ENCODE assay signal across 20 cellular contexts in the genomic region with DNA sequence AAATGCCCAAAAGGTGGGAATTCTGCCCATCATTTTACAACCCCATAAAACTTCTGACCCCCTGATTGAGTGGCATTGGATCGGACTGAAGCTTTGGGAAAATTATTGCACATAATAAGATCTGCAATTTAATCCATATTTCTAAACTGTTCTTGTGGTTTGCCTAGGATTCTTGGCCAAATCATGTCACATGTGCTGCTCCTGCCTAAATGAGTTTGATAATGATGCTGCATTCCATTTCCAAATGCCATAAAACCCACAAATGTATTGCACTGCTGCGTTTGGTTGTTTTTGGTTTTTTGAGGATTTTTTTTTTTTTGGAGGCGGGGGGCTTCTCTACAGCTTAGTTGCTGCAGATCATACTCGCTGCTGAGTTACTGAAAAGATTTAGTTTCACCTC.
A peak's percentile ranks its signal among the peaks of the same experiment; 100 is the strongest.
DNase-seq lines count a peak whose midpoint lies in the region; ATAC-seq and TF ChIP-seq lines count a peak whose summit lies in the region.
"Had no signal": no experiment of that assay in that cellular context is flagged by ENCODE, and none has a peak within 500 bp of the region (broad histone marks: within the 10 kb centered on the region; RNA-seq: fewer than 3 reads in every experiment).

No MANE protein-coding gene starts in this region.

- in situ Hi-C loops in astrocyte of the cerebellum (cut with HindIII; ENCODE audit: low sequenced_read_pairs) = no loop called here
- in situ Hi-C loops in HAP-1 (cut with MboI; ENCODE audit: low sequenced_read_pairs) = no loop called here

- peak; percentile 36 for DNase-seq in AG20443 (ENCODE audit: low spot score)
- peak; percentile 18 for DNase-seq in astrocyte of the cerebellum (ENCODE audit: low read depth)
- peak; percentile 75 for DNase-seq in fibroblast of peridontal ligament (ENCODE audit: extremely low read depth)
- no peak for DNase-seq in T-helper 17 cell
- no peak for DNase-seq in activated T-cell treated with anti-CD3 and anti-CD28 coated beads, Interleukin-2, amount 50 U/mL, for 1 hour
- DNase-seq in HAP-1 (ENCODE audit: low spot score in 2 of 2) = no peak
- DNase-seq: ACHN; BE2C; C1 segment of cervical spinal cord; CD4-positive, CD25-positive, alpha-beta regulatory T cell; CD8-positive, alpha-beta memory T cell; COR-L47; DMS 273 treated with DMSO at 0.1 percent for 48 hours; DMS53; DND-41; EL; H9; KBM-7 had no signal

- no peaks in the 10 kb centered on the region for H3K36me3 Mint-ChIP-seq in T-helper 17 cell (ENCODE audit: low read depth)
- H3K36me3 Mint-ChIP-seq: CD4-positive, CD25-positive, alpha-beta regulatory T cell; CD8-positive, alpha-beta memory T cell; IgD-negative memory B cell had no signal

- no peak overlapping the region for H3K4me3 Mint-ChIP-seq in T-helper 17 cell
- H3K4me3 Mint-ChIP-seq: CD4-positive, CD25-positive, alpha-beta regulatory T cell; CD8-positive, alpha-beta memory T cell; H9; IgD-negative memory B cell had no signal

- no peak for ATAC-seq in T-helper 17 cell
- ATAC-seq: HepG2 had no signal

- H3K36me3 ChIP-seq in HAP-1 (replicated peaks) = no peaks in the 10 kb centered on the region
- H3K36me3 ChIP-seq: BE2C had no signal

- no peaks in the 10 kb centered on the region for H3K4me1 ChIP-seq in HAP-1
- H3K4me1 ChIP-seq: BE2C had no signal

- no peak for TF ChIP-seq CTCF in astrocyte of the cerebellum (IDR thresholded peaks at IDR 0.05; ENCODE audit: low read depth, low read length, missing control alignments)

- peaks cover 8% of the 10 kb centered on the region for H3K27me3 Mint-ChIP-seq in T-helper 17 cell
- H3K27me3 Mint-ChIP-seq: IgD-negative memory B cell had no signal

- H3K27me3 ChIP-seq in HAP-1 (ENCODE audit: low read depth) = no peaks in the 10 kb centered on the region
- H3K27me3 ChIP-seq: BE2C had no signal

- H3K4me1 Mint-ChIP-seq in T-helper 17 cell = peaks cover 10% of the 10 kb centered on the region
- H3K4me1 Mint-ChIP-seq: H9 had no signal

- no peak overlapping the region for H3K4me3 ChIP-seq in astrocyte of the cerebellum (ENCODE audit: low read depth, low read length)
- no peak overlapping the region for H3K4me3 ChIP-seq in HAP-1

- H3K9me3 ChIP-seq in T-helper 17 cell (ENCODE audit: control insufficient read depth, low read length, poor library complexity, severe bottlenecking) (no peaks in the 10 kb centered on the region), HAP-1 (no peaks in the 10 kb centered on the region)
- H3K9me3 ChIP-seq: BE2C had no signal

- no peak overlapping the region for H3K27ac Mint-ChIP-seq in T-helper 17 cell
- H3K27ac Mint-ChIP-seq: CD4-positive, CD25-positive, alpha-beta regulatory T cell; CD8-positive, alpha-beta memory T cell; H9; IgD-negative memory B cell had no signal

Comparison
In these comparisons a context has a peak if more than half of its experiments do, and no peak if none do; other contexts are left out.
1. DNase-seq: peak in AG20443 (single experiment), astrocyte of the cerebellum (single experiment) and fibroblast of peridontal ligament (single experiment); none in T-helper 17 cell (0 of 3), activated T-cell treated with anti-CD3 and anti-CD28 coated beads, Interleukin-2, amount 50 U/mL, for 1 hour (single experiment) and HAP-1 (0 of 2).